In the genomic region with DNA sequence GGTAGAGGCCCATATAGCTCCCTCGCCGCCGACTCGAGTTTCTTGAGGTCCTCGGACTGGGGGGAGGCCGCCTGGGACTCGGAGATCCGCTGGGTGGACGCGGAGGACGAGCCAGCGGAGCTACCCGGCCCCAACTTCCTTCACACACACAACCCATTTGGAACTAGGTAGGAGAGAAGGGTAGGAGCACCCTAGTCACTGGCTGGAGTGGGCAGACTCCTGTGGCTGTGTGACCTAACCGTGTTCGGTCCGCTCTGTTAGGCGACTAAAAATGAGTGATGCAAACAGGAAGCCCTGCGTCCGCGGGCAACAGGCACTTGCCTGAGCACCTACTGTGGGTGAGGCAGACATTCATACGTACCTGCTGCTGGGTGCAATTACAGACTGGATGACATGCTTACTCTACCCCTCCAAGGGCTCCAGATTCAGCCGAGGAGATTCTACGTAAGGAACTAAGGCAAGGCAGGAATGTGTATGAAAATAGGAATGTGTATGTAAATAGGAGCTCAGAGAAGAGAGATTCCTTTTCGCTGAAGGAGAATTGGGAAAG, we compare ENCODE assay signal across 1 cellular context.
A peak's percentile ranks its signal among the peaks of the same experiment; 100 is the strongest.
TF ChIP-seq lines count a peak whose summit lies in the region.

No MANE protein-coding gene starts in this region.

TF ChIP-seq in GM12878, 131 proteins besides CTCF, POLR2A, EP300 and RAD21 (continued from another document):
- TF ChIP-seq, protein P1, sequence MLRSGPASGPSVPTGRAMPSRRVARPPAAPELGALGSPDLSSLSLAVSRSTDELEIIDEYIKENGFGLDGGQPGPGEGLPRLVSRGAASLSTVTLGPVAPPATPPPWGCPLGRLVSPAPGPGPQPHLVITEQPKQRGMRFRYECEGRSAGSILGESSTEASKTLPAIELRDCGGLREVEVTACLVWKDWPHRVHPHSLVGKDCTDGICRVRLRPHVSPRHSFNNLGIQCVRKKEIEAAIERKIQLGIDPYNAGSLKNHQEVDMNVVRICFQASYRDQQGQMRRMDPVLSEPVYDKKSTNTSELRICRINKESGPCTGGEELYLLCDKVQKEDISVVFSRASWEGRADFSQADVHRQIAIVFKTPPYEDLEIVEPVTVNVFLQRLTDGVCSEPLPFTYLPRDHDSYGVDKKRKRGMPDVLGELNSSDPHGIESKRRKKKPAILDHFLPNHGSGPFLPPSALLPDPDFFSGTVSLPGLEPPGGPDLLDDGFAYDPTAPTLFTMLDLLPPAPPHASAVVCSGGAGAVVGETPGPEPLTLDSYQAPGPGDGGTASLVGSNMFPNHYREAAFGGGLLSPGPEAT (IDR thresholded peaks at IDR 0.05; ENCODE audit: low read depth) = peak; percentile 25; the same call in 1 of the 2 replicates
- TF ChIP-seq, protein P2, sequence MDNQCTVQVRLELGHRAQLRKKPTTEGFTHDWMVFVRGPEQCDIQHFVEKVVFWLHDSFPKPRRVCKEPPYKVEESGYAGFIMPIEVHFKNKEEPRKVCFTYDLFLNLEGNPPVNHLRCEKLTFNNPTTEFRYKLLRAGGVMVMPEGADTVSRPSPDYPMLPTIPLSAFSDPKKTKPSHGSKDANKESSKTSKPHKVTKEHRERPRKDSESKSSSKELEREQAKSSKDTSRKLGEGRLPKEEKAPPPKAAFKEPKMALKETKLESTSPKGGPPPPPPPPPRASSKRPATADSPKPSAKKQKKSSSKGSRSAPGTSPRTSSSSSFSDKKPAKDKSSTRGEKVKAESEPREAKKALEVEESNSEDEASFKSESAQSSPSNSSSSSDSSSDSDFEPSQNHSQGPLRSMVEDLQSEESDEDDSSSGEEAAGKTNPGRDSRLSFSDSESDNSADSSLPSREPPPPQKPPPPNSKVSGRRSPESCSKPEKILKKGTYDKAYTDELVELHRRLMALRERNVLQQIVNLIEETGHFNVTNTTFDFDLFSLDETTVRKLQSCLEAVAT (IDR thresholded peaks at IDR 0.05) = peak; percentile 52; the same call in 1 of the 2 replicates
- TF ChIP-seq, protein P3, sequence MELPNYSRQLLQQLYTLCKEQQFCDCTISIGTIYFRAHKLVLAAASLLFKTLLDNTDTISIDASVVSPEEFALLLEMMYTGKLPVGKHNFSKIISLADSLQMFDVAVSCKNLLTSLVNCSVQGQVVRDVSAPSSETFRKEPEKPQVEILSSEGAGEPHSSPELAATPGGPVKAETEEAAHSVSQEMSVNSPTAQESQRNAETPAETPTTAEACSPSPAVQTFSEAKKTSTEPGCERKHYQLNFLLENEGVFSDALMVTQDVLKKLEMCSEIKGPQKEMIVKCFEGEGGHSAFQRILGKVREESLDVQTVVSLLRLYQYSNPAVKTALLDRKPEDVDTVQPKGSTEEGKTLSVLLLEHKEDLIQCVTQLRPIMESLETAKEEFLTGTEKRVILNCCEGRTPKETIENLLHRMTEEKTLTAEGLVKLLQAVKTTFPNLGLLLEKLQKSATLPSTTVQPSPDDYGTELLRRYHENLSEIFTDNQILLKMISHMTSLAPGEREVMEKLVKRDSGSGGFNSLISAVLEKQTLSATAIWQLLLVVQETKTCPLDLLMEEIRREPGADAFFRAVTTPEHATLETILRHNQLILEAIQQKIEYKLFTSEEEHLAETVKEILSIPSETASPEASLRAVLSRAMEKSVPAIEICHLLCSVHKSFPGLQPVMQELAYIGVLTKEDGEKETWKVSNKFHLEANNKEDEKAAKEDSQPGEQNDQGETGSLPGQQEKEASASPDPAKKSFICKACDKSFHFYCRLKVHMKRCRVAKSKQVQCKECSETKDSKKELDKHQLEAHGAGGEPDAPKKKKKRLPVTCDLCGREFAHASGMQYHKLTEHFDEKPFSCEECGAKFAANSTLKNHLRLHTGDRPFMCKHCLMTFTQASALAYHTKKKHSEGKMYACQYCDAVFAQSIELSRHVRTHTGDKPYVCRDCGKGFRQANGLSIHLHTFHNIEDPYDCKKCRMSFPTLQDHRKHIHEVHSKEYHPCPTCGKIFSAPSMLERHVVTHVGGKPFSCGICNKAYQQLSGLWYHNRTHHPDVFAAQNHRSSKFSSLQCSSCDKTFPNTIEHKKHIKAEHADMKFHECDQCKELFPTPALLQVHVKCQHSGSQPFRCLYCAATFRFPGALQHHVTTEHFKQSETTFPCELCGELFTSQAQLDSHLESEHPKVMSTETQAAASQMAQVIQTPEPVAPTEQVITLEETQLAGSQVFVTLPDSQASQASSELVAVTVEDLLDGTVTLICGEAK (IDR thresholded peaks at IDR 0.05; ENCODE audit: borderline replicate concordance) = peak; percentile 29; the same call in 1 of the 2 replicates
- 0 out of 2 replicates have a peak, but pooled peaks have one; percentile 45 for TF ChIP-seq SIN3A (IDR thresholded peaks at IDR 0.05; ENCODE audit: low read depth, low read length)
